ENCODE assay signal across 19 cellular contexts in genomic region chr12:107356937-107357295, GRCh38.
"Had no signal": no experiment of that assay in that cellular context is flagged by ENCODE, and none has a peak within 500 bp of the region (broad histone marks: within the 10 kb centered on the region; RNA-seq: fewer than 3 reads in every experiment).

No MANE protein-coding gene starts in this region.

- ATAC-seq: left cardiac atrium; left lobe of liver; lower lobe of right lung; naive thymus-derived CD8-positive, alpha-beta T cell; right lobe of liver; stimulated activated memory B cell treated with anti-CD40 and anti-IgM and Interleukin-4, amounts not matched to agents 10 μg/mL and 1 μg/mL and 100 μg/mL, for 72 hours had no signal

- H3K36me3 ChIP-seq: lower lobe of right lung, ovary, right atrium auricular region, right lobe of liver, tibial nerve, upper lobe of left lung had no signal

- H3K27me3 ChIP-seq: ovary, right atrium auricular region, right lobe of liver, tibial nerve, upper lobe of left lung had no signal

- H3K4me3 ChIP-seq: lower lobe of right lung, ovary, right atrium auricular region, right lobe of liver, smooth muscle cell, tibial nerve, upper lobe of left lung had no signal

- H3K4me1 ChIP-seq: lower lobe of right lung, right atrium auricular region, right lobe of liver, tibial nerve had no signal

- DNase-seq: hippocampal formation; left cardiac atrium; lower lobe of right lung; naive thymus-derived CD8-positive, alpha-beta T cell; ovary; right lobe of liver; stimulated activated CD4-positive, alpha-beta T cell treated with anti-CD3 and anti-CD28 coated beads, Interleukin-1b, Interleukin-23, amount 100 ng/mL, for 48 hours; stimulated activated CD4-positive, alpha-beta T cell treated with anti-CD3 and anti-CD28 coated beads, Interleukin-2, amount 100 ng/mL, for 48 hours; stimulated activated CD4-positive, alpha-beta T cell treated with anti-CD3 and anti-CD28 coated beads, Interleukin-4, amount 100 ng/mL, for 4 hours; stimulated activated CD8-positive, alpha-beta memory T cell treated with anti-CD3 and anti-CD28 coated beads, Interleukin-4, amount 100 ng/mL, for 48 hours; stimulated activated naive CD4-positive, alpha-beta T cell treated with Interleukin-2 at 50 U/mL for 16 hours; stimulated activated naive CD8-positive, alpha-beta T cell treated with anti-CD3 and anti-CD28 coated beads, Interleukin-15, amount 100 ng/mL, for 72 hours; substantia nigra; upper lobe of left lung had no signal

- H3K27ac ChIP-seq: lower lobe of right lung, ovary, right atrium auricular region, right lobe of liver, tibial nerve, upper lobe of left lung had no signal

- H3K9me3 ChIP-seq: lower lobe of right lung, ovary, right atrium auricular region, right lobe of liver, tibial nerve, upper lobe of left lung had no signal
